In the genomic region with DNA sequence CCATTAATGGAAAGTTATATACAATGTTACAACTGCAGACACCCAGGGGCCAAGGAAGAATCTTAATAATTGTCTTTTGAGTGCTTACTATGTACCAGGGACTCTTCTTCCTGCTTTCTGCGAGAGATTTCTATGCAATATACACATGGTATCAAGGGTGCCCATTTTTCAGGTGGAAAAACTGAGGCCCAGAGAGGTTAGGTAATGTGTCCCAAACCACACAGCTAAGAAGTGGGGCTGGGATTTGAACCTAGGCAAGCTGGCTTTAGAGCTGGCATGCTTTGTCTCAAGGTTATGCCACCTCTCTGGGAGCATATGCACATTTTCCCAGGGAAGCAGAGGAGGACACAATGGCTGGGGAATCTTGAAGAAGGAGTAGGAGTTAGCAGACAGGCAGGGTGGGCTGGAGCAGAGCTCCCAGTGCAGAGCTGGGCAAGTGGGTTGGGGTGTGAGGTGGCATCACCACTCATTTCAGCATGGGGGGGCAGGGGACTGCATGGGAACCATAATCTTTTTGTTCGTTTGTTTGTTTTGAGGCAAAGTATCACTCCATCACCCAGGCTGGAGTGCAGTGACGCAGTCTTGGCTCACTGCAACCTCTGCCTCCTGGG, we compare ENCODE assay signal across 25 cellular contexts.
DNase-seq lines count a peak whose midpoint lies in the region; ATAC-seq, FAIRE-seq and TF ChIP-seq lines count a peak whose summit lies in the region.
"Had no signal": no experiment of that assay in that cellular context is flagged by ENCODE, and none has a peak within 500 bp of the region (broad histone marks: within the 10 kb centered on the region; RNA-seq: fewer than 3 reads in every experiment).

No MANE protein-coding gene starts in this region.

- BruUV-seq in HepG2 (replicated peaks; lab: Mats Ljungman, UMichigan), result no TSS peak
- BruUV-seq in Caco-2 (replicated peaks; lab: Mats Ljungman, UMichigan), result no TSS peak

- H3K36me3 Mint-ChIP-seq in neural crest cell (ENCODE audit: low read depth), result peaks cover 5% of the 10 kb centered on the region
- peaks cover 16% of the 10 kb centered on the region for H3K36me3 Mint-ChIP-seq in Caco-2 (ENCODE audit: insufficient read depth, unreplicated experiment)
- H3K36me3 Mint-ChIP-seq: CD4-positive, CD25-positive, alpha-beta regulatory T cell; CD8-positive, alpha-beta T cell had no signal

- H3K36me3 ChIP-seq in HepG2 (replicated peaks in 1 of 2; ENCODE audit: control insufficient read depth in 1 of 2, insufficient read depth in 2 of 2, low read length in 2 of 2) (no peaks in the 10 kb centered on the region), right lobe of liver (no peaks in the 10 kb centered on the region), Caco-2 (ENCODE audit: control insufficient read depth, insufficient read depth, low read length) (no peaks in the 10 kb centered on the region), tibial nerve (peaks cover 0 to 20% (median 0%) of the 10 kb centered on the region in 3 donors), breast epithelium (no peaks in the 10 kb centered on the region)
- H3K36me3 ChIP-seq: BLaER1 had no signal

- TF ChIP-seq CTCF in HepG2 (CRISPR knock-in tag; IDR thresholded peaks at IDR 0.05), result no peak
- no peak for TF ChIP-seq CTCF in right lobe of liver (IDR thresholded peaks at IDR 0.05)
- TF ChIP-seq CTCF in dorsolateral prefrontal cortex (IDR thresholded peaks at IDR 0.05 in 54 of 56, conservative IDR thresholded peaks at IDR 0.05 in 2 of 56; ENCODE audit: low read depth in 1 of 56, partially characterized antibody in 56 of 56), result no peak
- no peak for TF ChIP-seq CTCF in neural crest cell (conservative IDR thresholded peaks at IDR 0.05)
- no peak for TF ChIP-seq CTCF in Caco-2 (IDR thresholded peaks at IDR 0.05; ENCODE audit: insufficient read depth in 1 of 2, low read depth in 1 of 2, low read length in 1 of 2, severe bottlenecking in 1 of 2, unreplicated experiment in 1 of 2)
- no peak for TF ChIP-seq CTCF in tibial nerve (IDR thresholded peaks at IDR 0.05)
- no peak for TF ChIP-seq CTCF in breast epithelium (IDR thresholded peaks at IDR 0.05)

- no peaks in the 10 kb centered on the region for H3K79me2 ChIP-seq in HepG2 (ENCODE audit: insufficient read depth, low read length)

- no peaks in the 10 kb centered on the region for H4K20me1 ChIP-seq in HepG2 (ENCODE audit: insufficient read depth, low read length)
- H4K20me1 ChIP-seq: BLaER1 had no signal

- H3K4me1 ChIP-seq in HepG2 (ENCODE audit: insufficient read depth, low read length) (no peaks in the 10 kb centered on the region), right lobe of liver (peaks cover 0 to 17% (median 6%) of the 10 kb centered on the region in 4 donors), Caco-2 (no peaks in the 10 kb centered on the region), tibial nerve (peaks cover 0 to 24% (median 5%) of the 10 kb centered on the region in 4 donors), breast epithelium (peaks cover 0 to 4% of the 10 kb centered on the region in 2 donors)

- no peak for TF ChIP-seq RAD21 in HepG2 (CRISPR knock-in tag; IDR thresholded peaks at IDR 0.05)

- in situ Hi-C loops in HepG2 (cut with HindIII; ENCODE audit: extremely low pct_ligation_motif_present, low pct_unique_long_range_greater_than_20kb), result no loop called here

- H3K27ac Mint-ChIP-seq in neural crest cell (ENCODE audit: unreplicated experiment) (peak overlapping the region; percentile 51), Caco-2 (ENCODE audit: unreplicated experiment) (no peak overlapping the region)
- H3K27ac Mint-ChIP-seq: B cell; CD4-positive, CD25-positive, alpha-beta regulatory T cell; CD8-positive, alpha-beta T cell had no signal

- H3K9me3 Mint-ChIP-seq in neural crest cell (no peaks in the 10 kb centered on the region), Caco-2 (ENCODE audit: unreplicated experiment) (no peaks in the 10 kb centered on the region)
- H3K9me3 Mint-ChIP-seq: CD8-positive, alpha-beta T cell; GM23338; H9 had no signal

- ATAC-seq in HepG2, result no peak
- no peak for ATAC-seq in right lobe of liver
- ATAC-seq: CD8-positive, alpha-beta T cell; GM12878; GM23338; HCT116 had no signal

- WGBS in HepG2 (ENCODE audit: low lambda C conversion rate), result 3% methylated on average over 3 of the region's 3 CpGs
- WGBS in right lobe of liver (ENCODE audit: insufficient coverage, low coverage, low lambda C conversion rate, missing lambda C conversion rate), result no CpG with 5 or more reads among the region's 3 CpGs
- 90 to 92% methylated on average over 3 of the region's 3 CpGs for WGBS in tibial nerve, 2 donors

- no peak overlapping the region for H3K27ac ChIP-seq in HepG2 (ENCODE audit: extremely low read length, insufficient read depth, low read length)
- H3K27ac ChIP-seq in right lobe of liver, result no peak overlapping the region
- H3K27ac ChIP-seq in dorsolateral prefrontal cortex, result peak overlapping the region in 40 of 59 donors; percentile 0 to 83 (median 56)
- no peak overlapping the region for H3K27ac ChIP-seq in tibial nerve
- no peak overlapping the region for H3K27ac ChIP-seq in breast epithelium
- H3K27ac ChIP-seq: 22Rv1, BLaER1, C4-2B had no signal

- CTCF ChIA-PET in HepG2 (lab: Yijun Ruan, JAX; ENCODE audit: low intra/inter-chr PET ratio, low total read pairs), result no interaction called here
- CTCF ChIA-PET in Caco-2 (lab: Charles Lee), result no interaction called here

- DNase-seq in HepG2 (ENCODE audit: low spot score) (no peak), right lobe of liver (no peak), dorsolateral prefrontal cortex (no peak), neural crest cell (ENCODE audit: low read depth, low spot score) (peak; percentile 14), Caco-2 (no peak), tibial nerve (ENCODE audit: low spot score in 2 of 2) (no peak), activated gamma-delta T cell treated with Interleukin-2 at 50 U/mL for 16 hours (no peak), breast epithelium (ENCODE audit: low spot score in 2 of 2) (no peak)
- DNase-seq: CD4-positive, CD25-positive, alpha-beta regulatory T cell; CD8-positive, alpha-beta T cell; DMS 273 treated with DMSO at 0.1 percent for 48 hours; DMS79; EL; GDM1; H9 had no signal

- no peak overlapping the region for H3K4me2 ChIP-seq in HepG2 (ENCODE audit: low read depth, low read length)
- H3K4me2 ChIP-seq: BLaER1, GM23338 had no signal

- H3K9ac ChIP-seq in HepG2 (ENCODE audit: insufficient read depth, low read depth, low read length), result no peak overlapping the region
- H3K9ac ChIP-seq: BLaER1 had no signal

- H2AFZ ChIP-seq in HepG2 (ENCODE audit: low read length), result no peak overlapping the region
- H2AFZ ChIP-seq: GM23338 had no signal

- H3K9me3 ChIP-seq in HepG2 (ENCODE audit: low read length), result no peaks in the 10 kb centered on the region
- no peaks in the 10 kb centered on the region for H3K9me3 ChIP-seq in right lobe of liver
- no peaks in the 10 kb centered on the region for H3K9me3 ChIP-seq in Caco-2
- no peaks in the 10 kb centered on the region for H3K9me3 ChIP-seq in tibial nerve
- H3K9me3 ChIP-seq in breast epithelium, result no peaks in the 10 kb centered on the region
- H3K9me3 ChIP-seq: BLaER1 had no signal

- POLR2A ChIA-PET in HepG2 (lab: Yijun Ruan, JAX) (no interaction called here), Caco-2 (lab: Charles Lee) (no interaction called here)

- H3K4me3 ChIP-seq in HepG2 (replicated peaks in 1 of 3; ENCODE audit: insufficient read depth in 1 of 3, low read depth in 2 of 3, low read length in 3 of 3) (no peak overlapping the region), right lobe of liver (no peak overlapping the region), dorsolateral prefrontal cortex (no peak overlapping the region), Caco-2 (ENCODE audit: low read depth, low read length) (no peak overlapping the region), tibial nerve (no peak overlapping the region), breast epithelium (no peak overlapping the region)
- H3K4me3 ChIP-seq: BLaER1, GM12878, GM23338 had no signal

- H3K4me3 Mint-ChIP-seq in neural crest cell, result peak overlapping the region; percentile 81
- no peak overlapping the region for H3K4me3 Mint-ChIP-seq in Caco-2 (ENCODE audit: unreplicated experiment)
- H3K4me3 Mint-ChIP-seq: B cell; CD4-positive, CD25-positive, alpha-beta regulatory T cell; CD8-positive, alpha-beta T cell; GM23338; H9 had no signal

- H3K4me1 Mint-ChIP-seq in neural crest cell (peaks cover 50% of the 10 kb centered on the region), Caco-2 (ENCODE audit: low read depth, unreplicated experiment) (peaks cover under 1% of the 10 kb centered on the region)
- H3K4me1 Mint-ChIP-seq: B cell; CD4-positive, CD25-positive, alpha-beta regulatory T cell; GM23338; H9 had no signal

- TF ChIP-seq EP300 in HepG2 (IDR thresholded peaks at IDR 0.05; ENCODE audit: low read depth in 2 of 2, low read length in 2 of 2), result no peak
- no peak for TF ChIP-seq EP300 in HepG2 (CRISPR knock-in tag; IDR thresholded peaks at IDR 0.05; ENCODE audit: borderline replicate concordance)
- TF ChIP-seq EP300 in tibial nerve (IDR thresholded peaks at IDR 0.05), result no peak

- TF ChIP-seq POLR2A in HepG2 (IDR thresholded peaks at IDR 0.05; ENCODE audit: insufficient read depth in 1 of 2, low read depth in 2 of 2, low read length in 2 of 2) (no peak), right lobe of liver (IDR thresholded peaks at IDR 0.05) (no peak), tibial nerve (IDR thresholded peaks at IDR 0.05) (no peak), breast epithelium (IDR thresholded peaks at IDR 0.05) (no peak)

- FAIRE-seq in HepG2 (lab: Jason Lieb, UNC), result no peak
- FAIRE-seq: A204.1, D721Med, GM12878, GM19239 had no signal

- intact Hi-C loops in HepG2 (cut with micrococcal nuclease; ENCODE audit: unreplicated experiment), result no loop called here
- intact Hi-C loops in right lobe of liver (cut with DNase I), result no loop called here
- intact Hi-C loops in dorsolateral prefrontal cortex (cut with DNase I), result no loop called here
- intact Hi-C loops in Caco-2 (cut with micrococcal nuclease; ENCODE audit: unreplicated experiment), result no loop called here
- intact Hi-C loops in breast epithelium (cut with DNase I; ENCODE audit: low total_unique reads), result no loop called here

- H3K27me3 Mint-ChIP-seq in neural crest cell (ENCODE audit: low read depth) (no peaks in the 10 kb centered on the region), Caco-2 (ENCODE audit: insufficient read depth, unreplicated experiment) (no peaks in the 10 kb centered on the region)
- H3K27me3 Mint-ChIP-seq: B cell had no signal

- H3K27me3 ChIP-seq in HepG2 (ENCODE audit: control insufficient read depth in 1 of 2, insufficient read depth in 2 of 2, low read length in 2 of 2), result peaks cover 0 to 15% of the 10 kb centered on the region in 2 experiments; a peak in 2 of 5 replicates
- H3K27me3 ChIP-seq in right lobe of liver, result no peaks in the 10 kb centered on the region
- no peaks in the 10 kb centered on the region for H3K27me3 ChIP-seq in dorsolateral prefrontal cortex
- no peaks in the 10 kb centered on the region for H3K27me3 ChIP-seq in Caco-2 (replicated peaks; ENCODE audit: control insufficient read depth, insufficient read depth, low read length)
- H3K27me3 ChIP-seq in tibial nerve, result no peaks in the 10 kb centered on the region
- H3K27me3 ChIP-seq in breast epithelium, result no peaks in the 10 kb centered on the region
- H3K27me3 ChIP-seq: BLaER1 had no signal

TF ChIP-seq in HepG2, 621 proteins besides CTCF, POLR2A, EP300 and RAD21 (continues in another document):
- TF ChIP-seq SUZ12 (IDR thresholded peaks at IDR 0.05; ENCODE audit: low read depth, low read length) (no peak), AGO1 (IDR thresholded peaks at IDR 0.05; ENCODE audit: low read depth, low read length, poor library complexity, severe bottlenecking) (no peak), ERF (CRISPR knock-in tag; IDR thresholded peaks at IDR 0.05) (no peak)

Comparison
In these comparisons a context has a peak if more than half of its experiments do, and no peak if none do; other contexts are left out.
1. H3K27ac ChIP-seq: peak in dorsolateral prefrontal cortex (40 of 59); none in HepG2 (single experiment), right lobe of liver (0 of 3), tibial nerve (0 of 4) and breast epithelium (0 of 2).